Comparison of ENCODE assay signal across 21 cellular contexts in genomic region chr1:54172614-54173312, GRCh38. TPM values are rescaled to one million over a fixed set of nuclear protein-coding genes. Genes with fewer than 3 reads are reported as not detected.
DNase-seq lines count a peak whose midpoint lies in the region; ATAC-seq, FAIRE-seq and TF ChIP-seq lines count a peak whose summit lies in the region.
"Had no signal": no experiment of that assay in that cellular context is flagged by ENCODE, and none has a peak within 500 bp of the region (broad histone marks: within the 10 kb centered on the region; RNA-seq: fewer than 3 reads in every experiment).

No MANE protein-coding gene starts in this region.

- BruUV-seq in endothelial cell of umbilical vein (replicated peaks; lab: Mats Ljungman, UMichigan) = no TSS peak
- BruUV-seq in A673 (replicated peaks; lab: Mats Ljungman, UMichigan) = no TSS peak

- no peaks in the 10 kb centered on the region for H3K9me3 Mint-ChIP-seq in activated CD8-positive, alpha-beta T cell treated with anti-CD3 and anti-CD28 coated beads for 36 hours
- H3K9me3 Mint-ChIP-seq in nephron (no peaks in the 10 kb centered on the region), type B pancreatic cell (no peaks in the 10 kb centered on the region)
- H3K9me3 Mint-ChIP-seq: activated CD4-positive, alpha-beta memory T cell treated with anti-CD3 and anti-CD28 coated beads, Interleukin-2, amount 10 ng/mL, durations not matched to agents 7 days and 5 days; activated naive CD8-positive, alpha-beta T cell treated with anti-CD3 and anti-CD28 coated beads for 36 hours; activated T-cell treated with anti-CD3 and anti-CD28 coated beads, Interleukin-2, amount 50 U/mL, for 72 hours; immature natural killer cell; stimulated activated memory B cell treated with anti-CD40 and anti-IgM and Interleukin-4, amounts not matched to agents 10 μg/mL and 1 μg/mL and 100 μg/mL, for 72 hours had no signal

- H3K9me1 ChIP-seq in endothelial cell of umbilical vein (replicated peaks; ENCODE audit: control insufficient read depth, extremely low read depth, insufficient read depth, low read length) = no peaks in the 10 kb centered on the region

- H3K4me3 Mint-ChIP-seq in activated CD8-positive, alpha-beta T cell treated with anti-CD3 and anti-CD28 coated beads for 36 hours = no peak overlapping the region
- H3K4me3 Mint-ChIP-seq in nephron = no peak overlapping the region
- no peak overlapping the region for H3K4me3 Mint-ChIP-seq in type B pancreatic cell
- H3K4me3 Mint-ChIP-seq: activated CD4-positive, alpha-beta memory T cell treated with anti-CD3 and anti-CD28 coated beads, Interleukin-2, amount 10 ng/mL, durations not matched to agents 7 days and 5 days; activated naive CD8-positive, alpha-beta T cell treated with anti-CD3 and anti-CD28 coated beads for 36 hours; activated T-cell treated with anti-CD3 and anti-CD28 coated beads, Interleukin-2, amount 50 U/mL, for 72 hours; immature natural killer cell; stimulated activated memory B cell treated with anti-CD40 and anti-IgM and Interleukin-4, amounts not matched to agents 10 μg/mL and 1 μg/mL and 100 μg/mL, for 72 hours had no signal

- H3K27ac ChIP-seq in endothelial cell of umbilical vein (ENCODE audit: insufficient read depth, low read depth, low read length) = peak overlapping the region; percentile 54
- H3K27ac ChIP-seq in A673 (ENCODE audit: low read depth, low read length, poor library complexity, severe bottlenecking) = no peak overlapping the region

- no peaks in the 10 kb centered on the region for H3K36me3 Mint-ChIP-seq in activated CD8-positive, alpha-beta T cell treated with anti-CD3 and anti-CD28 coated beads for 36 hours (ENCODE audit: low read depth)
- H3K36me3 Mint-ChIP-seq in nephron (ENCODE audit: low read depth) = no peaks in the 10 kb centered on the region
- H3K36me3 Mint-ChIP-seq in type B pancreatic cell = no peaks in the 10 kb centered on the region

- CTCF ChIA-PET in activated CD8-positive, alpha-beta T cell treated with anti-CD3 and anti-CD28 coated beads for 36 hours (lab: Charles Lee) = interaction anchor here (1.8 kb wide), 1 partner anchor 9 kb away, joined by 6 read pairs; no protein-coding TSS in a partner anchor
- CTCF ChIA-PET in endothelial cell of umbilical vein (lab: Charles Lee) = interaction anchor here (0.8 to 2.2 kb wide), 8 partner anchors 9 to 91 kb away, joined by 3 to 12 read pairs (median 4); no protein-coding TSS in a partner anchor
- CTCF ChIA-PET in A673 (lab: Charles Lee) = no interaction called here

- DNase-seq in AG10803 (ENCODE audit: low read depth) (peak; percentile 12), endothelial cell of umbilical vein (ENCODE audit: low read depth, low spot score) (peak; percentile 72), A673 (ENCODE audit: low spot score) (no peak), type B pancreatic cell (ENCODE audit: extremely low spot score, unreplicated experiment) (no peak), BE2C (no peak)
- no peak for DNase-seq in activated CD8-positive, alpha-beta T cell treated with anti-CD3 and anti-CD28 coated beads for 36 hours
- DNase-seq: ACHN; activated CD4-positive, alpha-beta memory T cell treated with anti-CD3 and anti-CD28 coated beads, Interleukin-2, amount 10 ng/mL, durations not matched to agents 7 days and 5 days; activated naive CD8-positive, alpha-beta T cell treated with anti-CD3 and anti-CD28 coated beads for 36 hours; activated T-cell treated with anti-CD3 and anti-CD28 coated beads, Interleukin-2, amount 50 U/mL, for 72 hours; EL; immature natural killer cell; NCI-H1417 treated with DMSO at 0.1 percent for 48 hours had no signal

- peak overlapping the region; percentile 68 for H3K4me2 ChIP-seq in endothelial cell of umbilical vein (ENCODE audit: insufficient read depth, low read length)

- no peaks in the 10 kb centered on the region for H4K20me1 ChIP-seq in endothelial cell of umbilical vein (replicated peaks; ENCODE audit: control insufficient read depth, extremely low read depth, insufficient read depth, low read length)

- no peaks in the 10 kb centered on the region for H3K9me3 ChIP-seq in endothelial cell of umbilical vein (replicated peaks; ENCODE audit: control insufficient read depth, insufficient read depth, low read length)
- no peaks in the 10 kb centered on the region for H3K9me3 ChIP-seq in A673 (ENCODE audit: low read depth, low read length, poor library complexity, severe bottlenecking)
- H3K9me3 ChIP-seq in BE2C = no peaks in the 10 kb centered on the region

- intact Hi-C loops in activated CD8-positive, alpha-beta T cell treated with anti-CD3 and anti-CD28 coated beads for 36 hours (cut with micrococcal nuclease) = no loop called here
- intact Hi-C loops in endothelial cell of umbilical vein (cut with micrococcal nuclease) = no loop called here
- intact Hi-C loops in A673 (cut with micrococcal nuclease; ENCODE audit: unreplicated experiment) = no loop called here

- H2AFZ ChIP-seq in endothelial cell of umbilical vein (ENCODE audit: low read depth, low read length) = peak overlapping the region; percentile 85

- no peaks in the 10 kb centered on the region for H3K27me3 ChIP-seq in endothelial cell of umbilical vein (ENCODE audit: control insufficient read depth in 2 of 2, insufficient read depth in 2 of 2, low read length in 2 of 2)
- no peaks in the 10 kb centered on the region for H3K27me3 ChIP-seq in A673 (replicated peaks; ENCODE audit: insufficient read depth, low read depth, low read length, poor library complexity)
- H3K27me3 ChIP-seq in BE2C = no peaks in the 10 kb centered on the region

- H3K27ac Mint-ChIP-seq in activated CD8-positive, alpha-beta T cell treated with anti-CD3 and anti-CD28 coated beads for 36 hours = peak overlapping the region; percentile 63
- H3K27ac Mint-ChIP-seq in nephron (peak overlapping the region; percentile 81 to 85 (median 81)), type B pancreatic cell (no peak overlapping the region)
- H3K27ac Mint-ChIP-seq: activated CD4-positive, alpha-beta memory T cell treated with anti-CD3 and anti-CD28 coated beads, Interleukin-2, amount 10 ng/mL, durations not matched to agents 7 days and 5 days; activated naive CD8-positive, alpha-beta T cell treated with anti-CD3 and anti-CD28 coated beads for 36 hours; activated T-cell treated with anti-CD3 and anti-CD28 coated beads, Interleukin-2, amount 50 U/mL, for 72 hours; immature natural killer cell; stimulated activated memory B cell treated with anti-CD40 and anti-IgM and Interleukin-4, amounts not matched to agents 10 μg/mL and 1 μg/mL and 100 μg/mL, for 72 hours had no signal

- dilution Hi-C loops in endothelial cell of umbilical vein (cut with MboI; ENCODE audit: extremely low pct_ligation_motif_present, low sequenced_read_pairs) = no loop called here

- H3K4me1 ChIP-seq in endothelial cell of umbilical vein (ENCODE audit: control insufficient read depth, extremely low read depth, insufficient read depth, low read length) = peaks cover 17% of the 10 kb centered on the region
- H3K4me1 ChIP-seq in A673 (ENCODE audit: insufficient read depth, low read length, poor library complexity, severe bottlenecking) = no peaks in the 10 kb centered on the region
- H3K4me1 ChIP-seq in BE2C = no peaks in the 10 kb centered on the region

- FAIRE-seq in endothelial cell of umbilical vein (lab: Jason Lieb, UNC) = peak; percentile 85
- FAIRE-seq: TTC549 had no signal

- H3K4me1 Mint-ChIP-seq in activated CD8-positive, alpha-beta T cell treated with anti-CD3 and anti-CD28 coated beads for 36 hours (ENCODE audit: low read depth) = peaks cover 5% of the 10 kb centered on the region
- peaks cover 10% of the 10 kb centered on the region for H3K4me1 Mint-ChIP-seq in nephron
- H3K4me1 Mint-ChIP-seq in type B pancreatic cell (ENCODE audit: unreplicated experiment) = peaks cover 9% of the 10 kb centered on the region
- H3K4me1 Mint-ChIP-seq: immature natural killer cell; stimulated activated memory B cell treated with anti-CD40 and anti-IgM and Interleukin-4, amounts not matched to agents 10 μg/mL and 1 μg/mL and 100 μg/mL, for 72 hours had no signal

- no peaks in the 10 kb centered on the region for H3K79me2 ChIP-seq in endothelial cell of umbilical vein (ENCODE audit: control insufficient read depth, insufficient read depth, low read length)

- H3K27me3 Mint-ChIP-seq in activated CD8-positive, alpha-beta T cell treated with anti-CD3 and anti-CD28 coated beads for 36 hours = no peaks in the 10 kb centered on the region
- H3K27me3 Mint-ChIP-seq in nephron (ENCODE audit: low read depth) (no peaks in the 10 kb centered on the region), type B pancreatic cell (no peaks in the 10 kb centered on the region)
- H3K27me3 Mint-ChIP-seq: activated CD4-positive, alpha-beta memory T cell treated with anti-CD3 and anti-CD28 coated beads, Interleukin-2, amount 10 ng/mL, durations not matched to agents 7 days and 5 days; activated naive CD8-positive, alpha-beta T cell treated with anti-CD3 and anti-CD28 coated beads for 36 hours; stimulated activated memory B cell treated with anti-CD40 and anti-IgM and Interleukin-4, amounts not matched to agents 10 μg/mL and 1 μg/mL and 100 μg/mL, for 72 hours had no signal

- POLR2A ChIA-PET in activated CD8-positive, alpha-beta T cell treated with anti-CD3 and anti-CD28 coated beads for 36 hours (lab: Charles Lee) = interaction anchor here (1.0 kb wide), 1 partner anchor 437 kb away, joined by 3 read pairs; no protein-coding TSS in a partner anchor
- POLR2A ChIA-PET in endothelial cell of umbilical vein (lab: Charles Lee) (interaction anchor here (0.6 kb wide), 1 partner anchor 316 kb away, joined by 3 read pairs; no protein-coding TSS in a partner anchor), A673 (lab: Charles Lee; ENCODE audit: low non-redundant PET) (no interaction called here)

- TF ChIP-seq CTCF in AG10803 (conservative IDR thresholded peaks at IDR 0.05; ENCODE audit: low read length) = no peak
- TF ChIP-seq CTCF in activated CD8-positive, alpha-beta T cell treated with anti-CD3 and anti-CD28 coated beads for 36 hours (IDR thresholded peaks at IDR 0.05) = no peak
- TF ChIP-seq CTCF in endothelial cell of umbilical vein (IDR thresholded peaks at IDR 0.05; ENCODE audit: extremely low read depth in 1 of 2, insufficient read depth in 1 of 2, low read depth in 1 of 2, low read length in 2 of 2) = no peak
- no peak for TF ChIP-seq CTCF in nephron (IDR thresholded peaks at IDR 0.05; ENCODE audit: unreplicated experiment in 3 of 3)
- no peak for TF ChIP-seq CTCF in A673 (conservative IDR thresholded peaks at IDR 0.05; ENCODE audit: low read depth, low read length)
- no peak for TF ChIP-seq CTCF in type B pancreatic cell (conservative IDR thresholded peaks at IDR 0.05)
- TF ChIP-seq CTCF in BE2C (IDR thresholded peaks at IDR 0.05; ENCODE audit: low read depth, low read length) = no peak

- ATAC-seq in activated CD8-positive, alpha-beta T cell treated with anti-CD3 and anti-CD28 coated beads for 36 hours = no peak
- no peak for ATAC-seq in HG03432 (IDR thresholded peaks at IDR 0.05; ENCODE audit: unreplicated experiment)
- ATAC-seq: activated T-cell treated with anti-CD3 and anti-CD28 coated beads, Interleukin-2, amount 50 U/mL, for 72 hours; Panc1; stimulated activated memory B cell treated with anti-CD40 and anti-IgM and Interleukin-4, amounts not matched to agents 10 μg/mL and 1 μg/mL and 100 μg/mL, for 72 hours had no signal

- no peaks in the 10 kb centered on the region for H3K36me3 ChIP-seq in endothelial cell of umbilical vein (ENCODE audit: control insufficient read depth in 2 of 2, extremely low read depth in 1 of 2, insufficient read depth in 2 of 2, low read length in 2 of 2)
- no peaks in the 10 kb centered on the region for H3K36me3 ChIP-seq in A673 (ENCODE audit: insufficient read depth, low read length, poor library complexity, severe bottlenecking)
- no peaks in the 10 kb centered on the region for H3K36me3 ChIP-seq in BE2C

- peak overlapping the region; percentile 20 for H3K9ac ChIP-seq in endothelial cell of umbilical vein (replicated peaks; ENCODE audit: extremely low read depth, insufficient read depth, low read length)

- TF ChIP-seq POLR2A in endothelial cell of umbilical vein (IDR thresholded peaks at IDR 0.05; ENCODE audit: low read depth, low read length) = no peak

- H3K4me3 ChIP-seq in AG10803 (ENCODE audit: low read length) = no peak overlapping the region
- no peak overlapping the region for H3K4me3 ChIP-seq in endothelial cell of umbilical vein (replicated peaks in 1 of 3; ENCODE audit: insufficient read depth in 1 of 3, low read depth in 1 of 3, low read length in 3 of 3)
- H3K4me3 ChIP-seq in A673 (ENCODE audit: low read depth, low read length, poor library complexity, severe bottlenecking) = no peak overlapping the region
- no peak overlapping the region for H3K4me3 ChIP-seq in BE2C (ENCODE audit: low read depth, low read length)

RNA-seq across cellular contexts. Expression of gene CDCP2, which starts 20.0 kb away (rescaled TPM):
- under 1 TPM in 1 of 2 experiments, not detected in 1; 0.18 TPM for total RNA-seq in activated CD8-positive, alpha-beta T cell treated with anti-CD3 and anti-CD28 coated beads for 36 hours
- total RNA-seq in endothelial cell of umbilical vein = 0.12 TPM in 1 of 2 replicates, not detected in the other
- 0.10 TPM in 1 of 2 replicates, not detected in the other for polyA plus RNA-seq in endothelial cell of umbilical vein
- polyA plus RNA-seq in endothelial cell of umbilical vein (2011; cell fraction: cytosol; rRNA removed) = not detected in 2 replicates
- polyA plus RNA-seq in endothelial cell of umbilical vein (2011; cell fraction: nucleus; rRNA removed) = 0.06 TPM in 1 of 2 replicates, not detected in the other
- not detected in 2 replicates for polyA plus RNA-seq in endothelial cell of umbilical vein (2012)
- polyA minus RNA-seq in endothelial cell of umbilical vein = not detected in 2 replicates
- not detected for polyA minus RNA-seq in endothelial cell of umbilical vein (2011; cell fraction: cytosol; rRNA and poly(A)+ RNA removed)
- 0.29 TPM in 1 of 2 replicates, not detected in the other for polyA minus RNA-seq in endothelial cell of umbilical vein (2011; cell fraction: nucleus; rRNA and poly(A)+ RNA removed)
- not detected in 2 replicates for total RNA-seq in A673 (2021)
- total RNA-seq in type B pancreatic cell (ENCODE audit: low replicate concordance) = not detected in 2 replicates
- not detected for polyA plus RNA-seq in BE2C (2012; ENCODE audit: insufficient read depth, insufficient read length, low read depth)
- total RNA-seq: activated CD4-positive, alpha-beta memory T cell treated with anti-CD3 and anti-CD28 coated beads, Interleukin-2, amount 10 ng/mL, durations not matched to agents 7 days and 5 days; activated naive CD8-positive, alpha-beta T cell treated with anti-CD3 and anti-CD28 coated beads for 36 hours; activated T-cell treated with anti-CD3 and anti-CD28 coated beads, Interleukin-2, amount 50 U/mL, for 72 hours; LHCN-M2; osteocyte; urinary bladder had no signal
- polyA plus RNA-seq: immature natural killer cell, urinary bladder had no signal

RNA-seq across cellular contexts. Expression of gene CYB5RL, which starts 27.1 kb away (rescaled TPM):
- total RNA-seq in activated CD8-positive, alpha-beta T cell treated with anti-CD3 and anti-CD28 coated beads for 36 hours = 10 to 100 TPM; 11.4 to 12.6 TPM
- total RNA-seq in endothelial cell of umbilical vein (8.6 and 9.6 TPM in 2 replicates), A673 (2021) (7.0 and 8.4 TPM in 2 replicates), type B pancreatic cell (ENCODE audit: low replicate concordance) (10.3 and 10.9 TPM in 2 replicates)
- polyA plus RNA-seq in endothelial cell of umbilical vein = 5.8 and 5.9 TPM in 2 replicates
- 5.2 TPM in 2 replicates for polyA plus RNA-seq in endothelial cell of umbilical vein (2011; cell fraction: cytosol; rRNA removed)
- polyA plus RNA-seq in endothelial cell of umbilical vein (2011; cell fraction: nucleus; rRNA removed) = 9.7 and 11.0 TPM in 2 replicates
- polyA plus RNA-seq in endothelial cell of umbilical vein (2012) = 3.0 and 3.8 TPM in 2 replicates
- polyA minus RNA-seq in endothelial cell of umbilical vein = 5.7 and 11.0 TPM in 2 replicates
- polyA minus RNA-seq in endothelial cell of umbilical vein (2011; cell fraction: cytosol; rRNA and poly(A)+ RNA removed) = 3.0 TPM
- 3.6 and 6.2 TPM in 2 replicates for polyA minus RNA-seq in endothelial cell of umbilical vein (2011; cell fraction: nucleus; rRNA and poly(A)+ RNA removed)
- 4.6 TPM for polyA plus RNA-seq in BE2C (2012; ENCODE audit: insufficient read depth, insufficient read length, low read depth)

RNA-seq across cellular contexts. Expression of gene MRPL37, which starts 27.2 kb away (rescaled TPM):
- 100 to 1,000 TPM; 194 to 198 TPM for total RNA-seq in activated CD8-positive, alpha-beta T cell treated with anti-CD3 and anti-CD28 coated beads for 36 hours
- 109 TPM in 2 replicates for total RNA-seq in endothelial cell of umbilical vein
- polyA plus RNA-seq in endothelial cell of umbilical vein = 35.4 and 45.0 TPM in 2 replicates
- 33.5 and 43.8 TPM in 2 replicates for polyA plus RNA-seq in endothelial cell of umbilical vein (2011; cell fraction: cytosol; rRNA removed)
- 16.9 and 21.4 TPM in 2 replicates for polyA plus RNA-seq in endothelial cell of umbilical vein (2011; cell fraction: nucleus; rRNA removed)
- 105 and 129 TPM in 2 replicates for polyA plus RNA-seq in endothelial cell of umbilical vein (2012)
- polyA minus RNA-seq in endothelial cell of umbilical vein = 23.6 and 28.8 TPM in 2 replicates
- 28.7 TPM for polyA minus RNA-seq in endothelial cell of umbilical vein (2011; cell fraction: cytosol; rRNA and poly(A)+ RNA removed)
- polyA minus RNA-seq in endothelial cell of umbilical vein (2011; cell fraction: nucleus; rRNA and poly(A)+ RNA removed) = 9.7 and 10.9 TPM in 2 replicates
- total RNA-seq in A673 (2021) = 84.6 and 90.3 TPM in 2 replicates
- total RNA-seq in type B pancreatic cell (ENCODE audit: low replicate concordance) = 77.9 and 78.4 TPM in 2 replicates
- polyA plus RNA-seq in BE2C (2012; ENCODE audit: insufficient read depth, insufficient read length, low read depth) = 97.8 TPM

Comparison
In these comparisons a context has a peak if more than half of its experiments do, and no peak if none do; other contexts are left out.
1. DNase-seq: peak in AG10803 (single experiment) and endothelial cell of umbilical vein (single experiment); none in activated CD8-positive, alpha-beta T cell treated with anti-CD3 and anti-CD28 coated beads for 36 hours (single experiment), A673 (single experiment), type B pancreatic cell (single experiment) and BE2C (single experiment).